In the genomic region with DNA sequence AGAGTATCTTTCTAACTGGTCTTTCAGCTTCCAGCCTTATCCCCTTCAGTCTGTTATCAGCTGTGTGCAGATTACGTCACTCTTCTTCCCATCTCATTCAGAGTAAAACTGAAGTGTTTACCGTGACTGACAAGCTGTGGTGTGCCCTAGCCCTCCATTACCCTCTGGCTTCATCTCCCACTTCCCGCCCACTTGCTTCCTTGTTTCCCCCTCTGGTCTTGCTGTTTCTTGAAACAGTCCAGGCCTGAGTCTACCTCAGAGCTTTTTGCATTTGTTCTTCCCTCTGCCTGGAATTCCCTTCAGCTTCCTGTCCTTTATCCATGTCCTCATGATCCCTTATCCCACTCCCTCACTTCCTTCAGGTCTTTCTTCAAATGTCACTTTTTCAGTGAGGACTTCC, we compare ENCODE assay signal across 19 cellular contexts.
DNase-seq lines count a peak whose midpoint lies in the region; ATAC-seq and TF ChIP-seq lines count a peak whose summit lies in the region.
"Had no signal": no experiment of that assay in that cellular context is flagged by ENCODE, and none has a peak within 500 bp of the region (broad histone marks: within the 10 kb centered on the region; RNA-seq: fewer than 3 reads in every experiment).

No MANE protein-coding gene starts in this region.

- TF ChIP-seq POLR2A in erythroblast (IDR thresholded peaks at IDR 0.05; ENCODE audit: low read length): no peak

- ATAC-seq in GM18909 (IDR thresholded peaks at IDR 0.05; ENCODE audit: poor library complexity, unreplicated experiment): no peak
- ATAC-seq: left lobe of liver, sciatic nerve had no signal

- peak; percentile 79 for DNase-seq in DMS153 (lab: John Stamatoyannopoulos, UW)
- DNase-seq in MV-4-11 (lab: John Stamatoyannopoulos, UW): peak; percentile 53
- DNase-seq in NCI-H69 (lab: John Stamatoyannopoulos, UW): peak; percentile 67
- DNase-seq in erythroblast (lab: John Stamatoyannopoulos, UW): peak; percentile 6 to 17
- no peak for DNase-seq in LoVo (ENCODE audit: low spot score)
- no peak for DNase-seq in cerebellar cortex (ENCODE audit: low spot score)
- DNase-seq in germinal center (ENCODE audit: low spot score): no peak
- DNase-seq: ACHN; activated CD4-positive, alpha-beta T cell treated with anti-CD3 and anti-CD28 coated beads, Interleukin-2, amount 50 U/mL, for 48 hours; activated naive CD4-positive, alpha-beta T cell treated with anti-CD3 and anti-CD28 coated beads for 36 hours; CD4-positive, CD25-positive, alpha-beta regulatory T cell; cortex of kidney; foreskin fibroblast; NCI-H524; Peyer's patch; stimulated activated CD4-positive, alpha-beta T cell treated with anti-CD3 and anti-CD28 coated beads, Interleukin-1b, Interleukin-23, amount 100 ng/mL, for 48 hours had no signal

Comparison
In these comparisons a context has a peak if more than half of its experiments do, and no peak if none do; other contexts are left out.
1. DNase-seq: peak in DMS153 (single experiment), MV-4-11 (single experiment), NCI-H69 (single experiment) and erythroblast (2 of 2); none in LoVo (single experiment), cerebellar cortex (single experiment) and germinal center (single experiment).